17 cellular contexts compared by ENCODE assay signal in genomic region chr4:73481356-73481755, GRCh38. TPM values are rescaled to one million over a fixed set of nuclear protein-coding genes. Genes with fewer than 3 reads are reported as not detected.
DNase-seq lines count a peak whose midpoint lies in the region; ATAC-seq, FAIRE-seq and TF ChIP-seq lines count a peak whose summit lies in the region.
"Had no signal": no experiment of that assay in that cellular context is flagged by ENCODE, and none has a peak within 500 bp of the region (broad histone marks: within the 10 kb centered on the region; RNA-seq: fewer than 3 reads in every experiment).

TSS of gene AFM (plus strand) at chr4:73481745. CDS start at chr4:73481776, 31 bp downstream.

- no peaks in the 10 kb centered on the region for H3K9me3 ChIP-seq in liver (ENCODE audit: control insufficient read depth in 4 of 4, low read length in 3 of 4)
- no peaks in the 10 kb centered on the region for H3K9me3 ChIP-seq in MG63
- H3K9me3 ChIP-seq: HAP-1 had no signal

- peak in 1 of 2 donors; percentile 32 for TF ChIP-seq RAD21 in liver (IDR thresholded peaks at IDR 0.05)

- peaks cover 0 to 15% (median 7%) of the 10 kb centered on the region in 4 donors for H3K36me3 ChIP-seq in liver (ENCODE audit: control insufficient read depth in 4 of 4, insufficient read depth in 3 of 4, low read depth in 1 of 4, low read length in 3 of 4)
- H3K36me3 ChIP-seq in MG63: no peaks in the 10 kb centered on the region
- H3K36me3 ChIP-seq: HAP-1 had no signal

- H3K27me3 ChIP-seq in liver (ENCODE audit: control insufficient read depth in 4 of 4, insufficient read depth in 4 of 4, low read length in 3 of 4): no peaks in the 10 kb centered on the region
- H3K27me3 ChIP-seq in MG63: no peaks in the 10 kb centered on the region

- H3K4me3 ChIP-seq in liver (ENCODE audit: low read depth in 1 of 3, low read length in 3 of 3) (peak within 1 kb of the TSS; percentile 41 to 84 (median 51)), MG63 (no peak within 1 kb of the TSS)
- H3K4me3 ChIP-seq: GM12878, HAP-1 had no signal

- WGBS in liver: 23% methylated on average over 2 of the region's 2 CpGs

- ATAC-seq in HG02623 (IDR thresholded peaks at IDR 0.05; ENCODE audit: unreplicated experiment) (no peak), GM18870 (IDR thresholded peaks at IDR 0.05; ENCODE audit: unreplicated experiment) (no peak)
- ATAC-seq: GM12878 had no signal

- H3K9ac ChIP-seq in liver (ENCODE audit: low read depth in 1 of 2, low read length in 2 of 2): peak within 1 kb of the TSS; percentile 30 to 91

- DNase-seq in RCC 7860 (ENCODE audit: low spot score) (no peak), renal cortical epithelial cell (ENCODE audit: low read depth) (peak; percentile 45), MG63 (no peak)
- DNase-seq: CD4-positive, CD25-positive, alpha-beta regulatory T cell; DMS79 had no signal

- FAIRE-seq in RCC 7860 (lab: Jason Lieb, UNC) (peak; percentile 30), islet of Langerhans (lab: Jason Lieb, UNC) (peak; percentile 64)
- FAIRE-seq: GM12878, GM18507, H1, HTR-8/SVneo had no signal

- H3K27ac ChIP-seq in liver (ENCODE audit: low read depth in 1 of 2, low read length in 2 of 2): peak within 1 kb of the TSS; percentile 51 to 60

- no peak for TF ChIP-seq CTCF in liver (IDR thresholded peaks at IDR 0.05; ENCODE audit: low read depth, low read length, missing input control)

- peaks cover 3 to 40% (median 24%) of the 10 kb centered on the region in 4 donors for H3K4me1 ChIP-seq in liver (ENCODE audit: control insufficient read depth in 4 of 4, insufficient read depth in 4 of 4, low read length in 3 of 4)
- H3K4me1 ChIP-seq: HAP-1 had no signal

TF ChIP-seq in liver, 16 proteins besides CTCF, POLR2A, EP300 and RAD21:
- peak; percentile 72 for TF ChIP-seq ZBTB33 (IDR thresholded peaks at IDR 0.05)
- peak; percentile 50 for TF ChIP-seq REST (IDR thresholded peaks at IDR 0.05)
- peak; percentile 55 for TF ChIP-seq FOXA2 (IDR thresholded peaks at IDR 0.05)
- peak; percentile 62 for TF ChIP-seq SP1 (IDR thresholded peaks at IDR 0.05)
- peak; percentile 86 to 91 for TF ChIP-seq HNF4A (conservative IDR thresholded peaks at IDR 0.05)
- TF ChIP-seq RXRA (IDR thresholded peaks at IDR 0.05): peak; percentile 19 to 29
- no peak for TF ChIP-seq MAX (IDR thresholded peaks at IDR 0.05)
- peak in 1 of 2 donors; percentile 57 for TF ChIP-seq EGR1 (IDR thresholded peaks at IDR 0.05; ENCODE audit: low read depth in 2 of 2)
- peak in 1 of 2 donors; percentile 56 for TF ChIP-seq JUND (IDR thresholded peaks at IDR 0.05)
- TF ChIP-seq YY1 (IDR thresholded peaks at IDR 0.05): peak; percentile 59
- TF ChIP-seq HNF4G (IDR thresholded peaks at IDR 0.05): peak; percentile 43
- no peak for TF ChIP-seq ATF3 (IDR thresholded peaks at IDR 0.05)
- no peak for TF ChIP-seq FOXA1 (IDR thresholded peaks at IDR 0.05)
- TF ChIP-seq NR2F2 (IDR thresholded peaks at IDR 0.05): no peak
- no peak for TF ChIP-seq GABPA (IDR thresholded peaks at IDR 0.05 in 1 of 2, conservative IDR thresholded peaks at IDR 0.05 in 1 of 2)
- peak; percentile 52 for TF ChIP-seq TAF1 (conservative IDR thresholded peaks at IDR 0.05)

RNA-seq across cellular contexts. Expression of gene AFM, which starts in this region (rescaled TPM):
- total RNA-seq in liver: 100 to 1,000 TPM in 1 of 2 donors, 10 to 100 TPM in 1; 40.1 to 274 TPM
- polyA plus RNA-seq in liver: 100 to 1,000 TPM in 1 of 2 donors, 10 to 100 TPM in 1; 96.3 to 232 TPM
- total RNA-seq in renal cortical epithelial cell: not detected in 2 replicates
- total RNA-seq in MG63 (2014; rRNA removed; shearing (Covaris generic); ENCODE audit: low replicate concordance): not detected in 2 replicates
- total RNA-seq: A673; CD4-positive, CD25-positive, alpha-beta regulatory T cell; G401; GM12878; H1 had no signal
- polyA plus RNA-seq: BJ; CD4-positive, CD25-positive, alpha-beta regulatory T cell; GM12878; H1 had no signal

Comparison
In these comparisons a context has a peak if more than half of its experiments do, and no peak if none do; other contexts are left out.
1. RNA of gene AFM (total RNA-seq): 40.1 to 274 TPM in liver; not detected in renal cortical epithelial cell and not detected in MG63; every median in the first group is over 10 times any median in the second.
2. Peak in DNase-seq in renal cortical epithelial cell; RNA of the gene not detected or under 1 TPM.